ENCODE assay signal across 25 cellular contexts in genomic region chr5:71948206-71948605, GRCh38.
"Had no signal": no experiment of that assay in that cellular context is flagged by ENCODE, and none has a peak within 500 bp of the region (broad histone marks: within the 10 kb centered on the region; RNA-seq: fewer than 3 reads in every experiment).

No MANE protein-coding gene starts in this region.

- H3K27ac Mint-ChIP-seq: immature natural killer cell; naive thymus-derived CD4-positive, alpha-beta T cell; nephron; neural progenitor cell; progenitor cell of endocrine pancreas; stimulated activated naive B cell treated with anti-CD40 and anti-IgM and Interleukin-4, amounts not matched to agents 10 μg/mL and 1 μg/mL and 100 μg/mL, for 72 hours; stimulated activated naive CD8-positive, alpha-beta T cell treated with anti-CD3 and anti-CD28 coated beads, Interleukin-15, Interleukin-2, amounts not matched to agents 100 ng/mL and 50 ng/mL, for 24 hours had no signal

- DNase-seq: cortex of kidney; dorsolateral prefrontal cortex; effector CD4-positive, alpha-beta T cell; foreskin melanocyte; glutamatergic neuron; heart right ventricle; hypothalamus; immature natural killer cell; left lung; mesendoderm; midbrain; naive thymus-derived CD4-positive, alpha-beta T cell; right lobe of liver; small intestine; stimulated activated CD4-positive, alpha-beta T cell treated with anti-CD3 and anti-CD28 coated beads, Interleukin-15, amount 100 ng/mL, for 24 hours; stimulated activated CD4-positive, alpha-beta T cell treated with anti-CD3 and anti-CD28 coated beads, Interleukin-2, amount 100 ng/mL, for 48 hours; stimulated activated naive B cell treated with anti-CD40 and anti-IgM and Interleukin-4, amounts not matched to agents 10 μg/mL and 1 μg/mL and 100 μg/mL, for 72 hours; upper lobe of left lung had no signal

- H3K4me1 Mint-ChIP-seq: immature natural killer cell; naive thymus-derived CD4-positive, alpha-beta T cell; nephron; stimulated activated naive B cell treated with anti-CD40 and anti-IgM and Interleukin-4, amounts not matched to agents 10 μg/mL and 1 μg/mL and 100 μg/mL, for 72 hours had no signal

- ATAC-seq: esophagus mucosa; heart right ventricle; left lung; naive thymus-derived CD4-positive, alpha-beta T cell; right lobe of liver; stimulated activated naive B cell treated with anti-CD40 and anti-IgM and Interleukin-4, amounts not matched to agents 10 μg/mL and 1 μg/mL and 100 μg/mL, for 72 hours had no signal

- H3K4me3 Mint-ChIP-seq: immature natural killer cell; naive thymus-derived CD4-positive, alpha-beta T cell; nephron; neural progenitor cell; stimulated activated naive B cell treated with anti-CD40 and anti-IgM and Interleukin-4, amounts not matched to agents 10 μg/mL and 1 μg/mL and 100 μg/mL, for 72 hours; stimulated activated naive CD8-positive, alpha-beta T cell treated with anti-CD3 and anti-CD28 coated beads, Interleukin-15, Interleukin-2, amounts not matched to agents 100 ng/mL and 50 ng/mL, for 24 hours had no signal

- H3K36me3 Mint-ChIP-seq: immature natural killer cell; naive thymus-derived CD4-positive, alpha-beta T cell; stimulated activated naive B cell treated with anti-CD40 and anti-IgM and Interleukin-4, amounts not matched to agents 10 μg/mL and 1 μg/mL and 100 μg/mL, for 72 hours had no signal

- H3K4me3 ChIP-seq: dorsolateral prefrontal cortex, heart right ventricle, left lung, neural progenitor cell, right lobe of liver, thoracic aorta, tibial nerve, upper lobe of left lung had no signal
